In genomic region chr3:11724615-11725339, GRCh38 we compare ENCODE assay signal across 1 cellular context.
TF ChIP-seq lines count a peak whose summit lies in the region.

No MANE protein-coding gene starts in this region.

TF ChIP-seq in HepG2, 621 proteins besides CTCF, POLR2A, EP300 and RAD21 (continued from another document):
- TF ChIP-seq THAP9 (CRISPR knock-in tag; IDR thresholded peaks at IDR 0.05; ENCODE audit: borderline replicate concordance), result no peak
- TF ChIP-seq MED13 (CRISPR knock-in tag; IDR thresholded peaks at IDR 0.05), result no peak
- TF ChIP-seq SSRP1 (CRISPR knock-in tag; IDR thresholded peaks at IDR 0.05), result no peak
- TF ChIP-seq SRY (CRISPR knock-in tag; IDR thresholded peaks at IDR 0.05), result no peak
